ENCODE assay signal across 8 cellular contexts in genomic region chr2:101308432-101309210, GRCh38. TPM values are rescaled to one million over a fixed set of nuclear protein-coding genes. Genes with fewer than 3 reads are reported as not detected.
A peak's percentile ranks its signal among the peaks of the same experiment; 100 is the strongest.
DNase-seq lines count a peak whose midpoint lies in the region; ATAC-seq and TF ChIP-seq lines count a peak whose summit lies in the region.

RNF149 (minus strand) TSS chr2:101308701; CDS start chr2:101308588, 113 bp downstream.

- H3K36me3 ChIP-seq in mucosa of stomach (ENCODE audit: control insufficient read depth, insufficient read depth, low read length): no peaks in the 10 kb centered on the region

- no peaks in the 10 kb centered on the region for H3K27me3 ChIP-seq in mucosa of stomach (ENCODE audit: control insufficient read depth, insufficient read depth, low read length)

- peaks cover 23% of the 10 kb centered on the region for H3K4me1 ChIP-seq in mucosa of stomach (ENCODE audit: control insufficient read depth, insufficient read depth, low read length)

- DNase-seq in DMS153 (lab: John Stamatoyannopoulos, UW): peak; percentile 61
- DNase-seq in OCI-M2 (lab: John Stamatoyannopoulos, UW; ENCODE audit: unreplicated experiment): peak; percentile 59
- peak; percentile 87 for DNase-seq in activated T-cell treated with anti-CD3 and anti-CD28 coated beads for 4 hours
- no peak for DNase-seq in epithelial cell of proximal tubule (ENCODE audit: low read depth)
- peak; percentile 84 to 88 for DNase-seq in stimulated activated CD8-positive, alpha-beta memory T cell treated with anti-CD3 and anti-CD28 coated beads, Interleukin-7, amount 100 ng/mL, for 1 hour (ENCODE audit: low read depth in 2 of 2)

- no peak for TF ChIP-seq CTCF in epithelial cell of proximal tubule (conservative IDR thresholded peaks at IDR 0.05; ENCODE audit: low read depth, low read length)

- H3K4me3 ChIP-seq in epithelial cell of proximal tubule (ENCODE audit: low read depth, low read length) (peak within 1 kb of the TSS; percentile 89), mucosa of stomach (ENCODE audit: low read length) (peak within 1 kb of the TSS; percentile 85)

- peak within 1 kb of the TSS; percentile 95 for H3K9ac ChIP-seq in mucosa of stomach (ENCODE audit: low read length)

- H3K9me3 ChIP-seq in mucosa of stomach (ENCODE audit: control insufficient read depth, low read length): no peaks in the 10 kb centered on the region

- TF ChIP-seq EP300 in Ishikawa (IDR thresholded peaks at IDR 0.05; ENCODE audit: borderline replicate concordance): no peak

- peak; percentile 48 for ATAC-seq in GM21576 (IDR thresholded peaks at IDR 0.05; ENCODE audit: unreplicated experiment)

- TF ChIP-seq RAD21 in Ishikawa (IDR thresholded peaks at IDR 0.05; ENCODE audit: low read depth): no peak

TF ChIP-seq in Ishikawa, 13 proteins besides CTCF, POLR2A, EP300 and RAD21:
- TF ChIP-seq NFIC (IDR thresholded peaks at IDR 0.05): peak; percentile 75
- no peak for TF ChIP-seq USF1 (IDR thresholded peaks at IDR 0.05)
- TF ChIP-seq CREB1 (IDR thresholded peaks at IDR 0.05; ENCODE audit: low read depth): no peak
- TF ChIP-seq FOXM1 (IDR thresholded peaks at IDR 0.05; ENCODE audit: borderline replicate concordance, low read depth): no peak
- 0 out of 2 replicates have a peak, but pooled peaks have one; percentile 27 for TF ChIP-seq YY1 (IDR thresholded peaks at IDR 0.05; ENCODE audit: low read depth)
- TF ChIP-seq CEBPB (IDR thresholded peaks at IDR 0.05): peak; percentile 95
- TF ChIP-seq TEAD4 (IDR thresholded peaks at IDR 0.05): no peak; the same call in 1 of the 2 replicates
- TF ChIP-seq ZBTB7A (IDR thresholded peaks at IDR 0.05; ENCODE audit: low read depth): peak; percentile 49; the same call in 1 of the 2 replicates
- TF ChIP-seq EGR1 (IDR thresholded peaks at IDR 0.05): no peak
- TF ChIP-seq TCF12 (IDR thresholded peaks at IDR 0.05; ENCODE audit: low read depth): peak; percentile 42; the same call in 1 of the 2 replicates
- TF ChIP-seq MAX (IDR thresholded peaks at IDR 0.05): peak; percentile 76
- TF ChIP-seq TAF1 (IDR thresholded peaks at IDR 0.05; ENCODE audit: low read depth): peak; percentile 76

RNA-seq across cellular contexts. Expression of gene RNF149, which starts in this region (rescaled TPM):
- 39.9 and 45.0 TPM in 2 replicates for total RNA-seq in epithelial cell of proximal tubule
